ENCODE assay signal across 2 cellular contexts in the genomic region with DNA sequence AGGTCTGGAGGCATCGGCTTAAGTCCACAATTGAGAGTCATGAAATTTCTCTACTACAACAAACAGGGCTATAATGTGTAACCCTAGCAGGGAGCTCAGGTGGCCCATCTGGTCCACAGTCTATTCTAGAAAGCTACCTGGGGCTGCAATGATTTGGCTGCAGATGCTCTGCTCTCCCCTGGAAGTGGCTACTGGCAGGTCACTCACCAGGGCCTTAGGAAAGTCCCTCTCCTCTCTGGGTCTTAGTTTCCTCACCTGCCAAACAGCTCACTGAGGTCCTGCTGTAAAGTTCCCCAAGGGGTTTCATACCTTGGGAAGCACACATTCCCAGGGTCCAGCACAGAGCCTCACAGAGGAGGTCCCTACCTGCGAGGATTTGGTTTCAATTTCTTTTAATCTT.
TF ChIP-seq lines count a peak whose summit lies in the region.

No MANE protein-coding gene starts in this region.

TF ChIP-seq in SK-N-SH, 30 proteins besides CTCF, POLR2A, EP300 and RAD21:
- TF ChIP-seq REST (IDR thresholded peaks at IDR 0.05; ENCODE audit: low read depth, low read length) (no peak), ZBTB33 (IDR thresholded peaks at IDR 0.05; ENCODE audit: borderline replicate concordance, low read depth) (no peak), MXI1 (IDR thresholded peaks at IDR 0.05; ENCODE audit: low read depth, low read length) (no peak), YY1 (IDR thresholded peaks at IDR 0.05; ENCODE audit: low read depth) (no peak), RXRA (IDR thresholded peaks at IDR 0.05; ENCODE audit: borderline replicate concordance, low read depth) (no peak), FOXM1 (IDR thresholded peaks at IDR 0.05; ENCODE audit: low read depth) (no peak), NRF1 (IDR thresholded peaks at IDR 0.05; ENCODE audit: low read depth, low read length) (no peak), TCF12 (IDR thresholded peaks at IDR 0.05) (no peak), SIN3A (IDR thresholded peaks at IDR 0.05; ENCODE audit: borderline replicate concordance, low read depth, low read length) (no peak), ELF1 (IDR thresholded peaks at IDR 0.05) (no peak), MAX (IDR thresholded peaks at IDR 0.05; ENCODE audit: low read depth) (no peak)
- TF ChIP-seq, protein P1, sequence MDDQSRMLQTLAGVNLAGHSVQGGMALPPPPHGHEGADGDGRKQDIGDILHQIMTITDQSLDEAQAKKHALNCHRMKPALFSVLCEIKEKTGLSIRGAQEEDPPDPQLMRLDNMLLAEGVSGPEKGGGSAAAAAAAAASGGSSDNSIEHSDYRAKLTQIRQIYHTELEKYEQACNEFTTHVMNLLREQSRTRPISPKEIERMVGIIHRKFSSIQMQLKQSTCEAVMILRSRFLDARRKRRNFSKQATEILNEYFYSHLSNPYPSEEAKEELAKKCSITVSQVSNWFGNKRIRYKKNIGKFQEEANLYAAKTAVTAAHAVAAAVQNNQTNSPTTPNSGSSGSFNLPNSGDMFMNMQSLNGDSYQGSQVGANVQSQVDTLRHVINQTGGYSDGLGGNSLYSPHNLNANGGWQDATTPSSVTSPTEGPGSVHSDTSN (IDR thresholded peaks at IDR 0.05): no peak

TF ChIP-seq in SK-N-SH treated with all-trans-retinoic acid at 6 μM for 48 hours, 23 proteins besides CTCF, POLR2A, EP300 and RAD21 (continued from another document):
- TF ChIP-seq, protein P2, sequence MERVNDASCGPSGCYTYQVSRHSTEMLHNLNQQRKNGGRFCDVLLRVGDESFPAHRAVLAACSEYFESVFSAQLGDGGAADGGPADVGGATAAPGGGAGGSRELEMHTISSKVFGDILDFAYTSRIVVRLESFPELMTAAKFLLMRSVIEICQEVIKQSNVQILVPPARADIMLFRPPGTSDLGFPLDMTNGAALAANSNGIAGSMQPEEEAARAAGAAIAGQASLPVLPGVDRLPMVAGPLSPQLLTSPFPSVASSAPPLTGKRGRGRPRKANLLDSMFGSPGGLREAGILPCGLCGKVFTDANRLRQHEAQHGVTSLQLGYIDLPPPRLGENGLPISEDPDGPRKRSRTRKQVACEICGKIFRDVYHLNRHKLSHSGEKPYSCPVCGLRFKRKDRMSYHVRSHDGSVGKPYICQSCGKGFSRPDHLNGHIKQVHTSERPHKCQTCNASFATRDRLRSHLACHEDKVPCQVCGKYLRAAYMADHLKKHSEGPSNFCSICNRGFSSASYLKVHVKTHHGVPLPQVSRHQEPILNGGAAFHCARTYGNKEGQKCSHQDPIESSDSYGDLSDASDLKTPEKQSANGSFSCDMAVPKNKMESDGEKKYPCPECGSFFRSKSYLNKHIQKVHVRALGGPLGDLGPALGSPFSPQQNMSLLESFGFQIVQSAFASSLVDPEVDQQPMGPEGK (CRISPR knock-in tag; IDR thresholded peaks at IDR 0.05; ENCODE audit: borderline replicate concordance): no peak
- TF ChIP-seq CSDC2 (CRISPR knock-in tag; IDR thresholded peaks at IDR 0.05): no peak
- TF ChIP-seq ISL1 (CRISPR knock-in tag; IDR thresholded peaks at IDR 0.05): no peak
- no peak for TF ChIP-seq CSRNP3 (CRISPR knock-in tag; IDR thresholded peaks at IDR 0.05)
- TF ChIP-seq RARB (CRISPR knock-in tag; IDR thresholded peaks at IDR 0.05): no peak
- no peak for TF ChIP-seq TSHZ2 (CRISPR knock-in tag; IDR thresholded peaks at IDR 0.05)
